9 cellular contexts compared by ENCODE assay signal in the genomic region with DNA sequence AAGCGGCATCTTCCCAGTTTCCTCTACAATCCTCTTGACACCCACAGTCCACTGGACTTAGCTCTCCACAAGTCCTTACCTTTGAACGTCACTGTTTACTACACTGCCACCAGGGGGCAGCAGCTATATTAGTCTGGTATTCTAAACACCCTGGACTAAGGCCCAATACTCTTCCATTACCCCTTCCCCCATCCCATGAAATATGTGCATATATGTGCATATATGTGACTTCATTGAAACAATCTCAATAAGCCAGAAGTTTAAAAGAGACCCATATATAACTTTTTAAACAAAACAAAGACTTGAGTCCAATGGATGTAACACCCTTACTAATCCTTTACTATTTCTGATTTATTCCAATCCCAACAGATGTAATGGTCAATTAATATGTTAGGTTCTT. TPM values are rescaled to one million over a fixed set of nuclear protein-coding genes. Genes with fewer than 3 reads are reported as not detected.
DNase-seq lines count a peak whose midpoint lies in the region; ATAC-seq, FAIRE-seq and TF ChIP-seq lines count a peak whose summit lies in the region.
"Had no signal": no experiment of that assay in that cellular context is flagged by ENCODE, and none has a peak within 500 bp of the region (broad histone marks: within the 10 kb centered on the region; RNA-seq: fewer than 3 reads in every experiment).

No MANE protein-coding gene starts in this region.

- peak; percentile 34 for FAIRE-seq in astrocyte (lab: Jason Lieb, UNC)

- peaks cover 5% of the 10 kb centered on the region for H3K9me3 Mint-ChIP-seq in astrocyte (ENCODE audit: unreplicated experiment)

- H3K4me3 ChIP-seq in astrocyte (ENCODE audit: insufficient read depth, low read depth, low read length) (no peak overlapping the region), iPS DF 6.9 (ENCODE audit: low read length) (no peak overlapping the region)
- H3K4me3 ChIP-seq: BLaER1 had no signal

- H3K9ac ChIP-seq in astrocyte (ENCODE audit: low read length) = no peak overlapping the region
- H3K9ac ChIP-seq: BLaER1 had no signal

- no peak overlapping the region for H3K27ac Mint-ChIP-seq in astrocyte (ENCODE audit: unreplicated experiment)

- H3K4me1 ChIP-seq in astrocyte (ENCODE audit: insufficient read depth, low read length) = no peaks in the 10 kb centered on the region
- no peaks in the 10 kb centered on the region for H3K4me1 ChIP-seq in iPS DF 6.9 (ENCODE audit: control insufficient read depth, insufficient read depth, low read length)
- H3K4me1 ChIP-seq: BLaER1 had no signal

- H3K4me3 Mint-ChIP-seq in astrocyte (ENCODE audit: unreplicated experiment) = no peak overlapping the region

- no peak overlapping the region for H2AFZ ChIP-seq in astrocyte (ENCODE audit: low read depth, low read length)

- no peaks in the 10 kb centered on the region for H4K20me1 ChIP-seq in astrocyte (ENCODE audit: insufficient read depth, low read length)
- H4K20me1 ChIP-seq: BLaER1 had no signal

- no peak overlapping the region for H3K27ac ChIP-seq in astrocyte (ENCODE audit: low read depth, low read length)
- no peak overlapping the region for H3K27ac ChIP-seq in iPS DF 6.9 (ENCODE audit: low read length)
- H3K27ac ChIP-seq: BLaER1 had no signal

- H3K36me3 Mint-ChIP-seq in astrocyte (ENCODE audit: low read depth, unreplicated experiment) = peaks cover 3% of the 10 kb centered on the region

- ATAC-seq in HG02852 (IDR thresholded peaks at IDR 0.05; ENCODE audit: unreplicated experiment) = peak; percentile 97

- H3K27me3 Mint-ChIP-seq in astrocyte (ENCODE audit: low read depth, unreplicated experiment) = no peaks in the 10 kb centered on the region

- no peak overlapping the region for H3K4me2 ChIP-seq in astrocyte (ENCODE audit: low read length)
- H3K4me2 ChIP-seq: BLaER1 had no signal

- H3K9me3 ChIP-seq in astrocyte (ENCODE audit: insufficient read depth, low read depth, low read length) = no peaks in the 10 kb centered on the region
- no peaks in the 10 kb centered on the region for H3K9me3 ChIP-seq in iPS DF 6.9 (ENCODE audit: control insufficient read depth, insufficient read depth, low read length)

- H3K79me2 ChIP-seq in astrocyte (ENCODE audit: insufficient read depth, low read length) = no peaks in the 10 kb centered on the region

- H3K36me3 ChIP-seq in astrocyte (ENCODE audit: insufficient read depth, low read length) (no peaks in the 10 kb centered on the region), iPS DF 6.9 (ENCODE audit: control insufficient read depth, insufficient read depth, low read length) (no peaks in the 10 kb centered on the region)
- H3K36me3 ChIP-seq: BLaER1 had no signal

- TF ChIP-seq CTCF in astrocyte (IDR thresholded peaks at IDR 0.05; ENCODE audit: insufficient read depth, low read depth, low read length) = peak; percentile 67

- H3K27me3 ChIP-seq in astrocyte (ENCODE audit: insufficient read depth, low read length) (no peaks in the 10 kb centered on the region), iPS DF 6.9 (ENCODE audit: control insufficient read depth, insufficient read depth, low read length) (no peaks in the 10 kb centered on the region)
- H3K27me3 ChIP-seq: BLaER1 had no signal

- no peaks in the 10 kb centered on the region for H3K4me1 Mint-ChIP-seq in astrocyte (ENCODE audit: low read depth, unreplicated experiment)

- DNase-seq in NCI-H2029 (lab: John Stamatoyannopoulos, UW) (peak; percentile 33), NCI-H2029 treated with DMSO at 0.1 percent for 48 hours (lab: John Stamatoyannopoulos, UW) (no peak), NCI-H1436 treated with DMSO at 0.1 percent for 48 hours (lab: John Stamatoyannopoulos, UW) (peak; percentile 13), T-helper 2 cell (peak; percentile 40 to 74 (median 57)), astrocyte (ENCODE audit: low read depth) (peak; percentile 56), iPS DF 6.9 (ENCODE audit: low read depth, low spot score) (peak; percentile 89)
- DNase-seq in stimulated activated CD4-positive, alpha-beta T cell treated with anti-CD3 and anti-CD28 coated beads, Interleukin-1b, Interleukin-23, amount 100 ng/mL, for 1 hour (ENCODE audit: low read depth in 2 of 2) = peak; percentile 46 to 58

- no CpG with 5 or more reads among the region's 2 CpGs for WGBS in iPS DF 6.9 (ENCODE audit: insufficient coverage, insufficient read length)

RNA-seq across cellular contexts. Expression of gene GGACT, which starts 15.5 kb away (rescaled TPM):
- total RNA-seq in astrocyte = 7.7 and 7.9 TPM in 2 replicates
